ENCODE assay signal across 5 cellular contexts in the genomic region with DNA sequence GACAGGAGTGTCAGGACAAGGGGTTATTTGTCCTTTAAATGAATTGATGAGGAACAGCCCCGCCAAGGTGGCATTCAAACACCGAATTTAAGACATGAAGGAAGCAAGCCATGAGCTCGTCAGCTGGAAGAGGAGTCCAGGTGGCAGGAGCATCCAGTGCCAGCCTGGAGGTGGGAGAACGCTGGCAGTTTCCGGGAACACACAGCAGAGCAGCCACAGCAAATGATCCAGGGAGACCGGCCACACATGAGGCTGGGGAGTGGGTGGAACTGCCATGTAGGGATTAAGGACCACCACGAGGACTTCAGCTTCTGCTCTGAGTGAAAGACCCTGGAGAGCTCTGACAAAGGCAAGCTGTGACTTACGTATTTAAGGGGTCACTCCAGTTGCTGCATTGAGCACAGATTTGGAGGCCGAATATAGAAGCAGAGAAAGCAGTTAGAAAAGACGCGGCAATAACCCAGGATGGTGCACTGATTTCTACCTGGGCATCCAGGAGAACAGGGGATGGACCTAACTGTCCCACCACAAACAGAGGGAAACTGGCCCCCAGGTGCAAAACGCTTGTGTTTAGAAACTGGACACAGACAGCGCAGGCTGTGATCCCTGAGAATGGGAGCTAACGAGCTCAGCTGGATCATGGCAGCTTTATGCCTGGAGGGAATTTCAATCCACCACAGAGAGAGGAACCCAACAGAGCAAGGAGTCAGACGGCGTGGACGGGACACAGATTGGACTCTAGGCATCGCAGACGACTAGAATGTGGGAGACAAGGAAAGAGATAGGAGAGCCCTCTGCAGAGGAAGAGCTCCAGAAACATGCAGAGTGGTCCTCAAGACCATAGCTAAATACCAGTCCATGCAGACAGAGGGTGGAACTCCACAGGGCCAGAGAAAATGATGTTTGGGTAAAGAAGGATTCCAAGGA. TPM values are rescaled to one million over a fixed set of nuclear protein-coding genes. Genes with fewer than 3 reads are reported as not detected.
"Had no signal": no experiment of that assay in that cellular context is flagged by ENCODE, and none has a peak within 500 bp of the region (broad histone marks: within the 10 kb centered on the region; RNA-seq: fewer than 3 reads in every experiment).

No MANE protein-coding gene starts in this region.

RNA-seq across cellular contexts. Expression of gene OBP2B, which starts 9.3 kb away (rescaled TPM):
- total RNA-seq: K562, M059J, Right ventricle myocardium superior, SJSA1 had no signal
- polyA plus RNA-seq: IgD-negative memory B cell, K562 had no signal

RNA-seq across cellular contexts. Expression of gene GBGT1, which starts 54.6 kb away (rescaled TPM):
- total RNA-seq: SJSA1 had no signal

RNA-seq across cellular contexts. Expression of gene ABO, which starts 56.7 kb away (rescaled TPM):
- total RNA-seq: M059J, SJSA1 had no signal
- polyA plus RNA-seq: IgD-negative memory B cell had no signal
